ENCODE assay signal across 1 cellular context in the genomic region with DNA sequence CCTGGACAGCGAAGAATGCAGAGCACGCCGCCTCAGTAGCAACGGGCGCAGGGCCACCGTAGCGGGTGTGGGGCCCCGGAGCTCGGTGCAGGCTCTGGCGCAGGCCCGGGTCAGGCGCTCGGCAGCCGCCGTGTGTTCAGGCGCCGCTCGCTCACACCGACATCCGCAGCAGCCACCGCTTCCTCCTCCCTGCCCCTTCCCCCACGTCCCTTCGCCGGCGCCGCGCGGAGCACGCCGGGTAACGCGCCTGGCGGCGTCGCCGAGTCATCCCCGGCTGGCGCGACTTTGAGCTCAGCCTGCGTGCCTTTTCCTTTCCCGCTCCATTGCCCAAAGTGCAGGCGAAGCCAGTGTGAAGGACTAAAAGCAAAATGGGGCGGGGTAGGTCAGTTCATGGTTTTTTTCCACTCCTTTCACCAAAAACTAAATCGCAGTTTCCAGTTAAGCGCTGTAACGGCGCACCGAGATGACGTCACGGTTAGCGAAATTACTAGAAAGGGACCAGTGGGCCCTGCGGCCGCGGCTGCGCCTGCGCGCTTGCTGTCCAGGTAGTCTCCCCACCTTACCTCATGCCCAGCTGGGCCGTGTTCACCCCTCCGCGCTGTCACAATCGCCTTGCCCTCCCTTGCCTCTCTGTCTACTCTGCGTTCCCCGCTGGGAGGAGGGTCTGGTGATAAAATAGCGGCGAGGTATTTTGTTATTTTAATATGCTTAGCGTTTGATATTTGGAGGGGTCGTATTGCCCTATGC.
TF ChIP-seq lines count a peak whose summit lies in the region.

Gene UBQLN1 (minus strand): TSS at position 191 of the 747 bp plus-strand sequence. CDS start 279 bp downstream, outside the sequence.

TF ChIP-seq in K562, 482 proteins besides CTCF, POLR2A, EP300 and RAD21 (continued from another document and continues in another):
- TF ChIP-seq ELK1 (CRISPR knock-in tag; IDR thresholded peaks at IDR 0.05) (no peak), SMARCC2 (IDR thresholded peaks at IDR 0.05; ENCODE audit: low read depth) (no peak), SP2 (IDR thresholded peaks at IDR 0.05; ENCODE audit: extremely low read depth, low read depth, low read length, poor library complexity, severe bottlenecking) (no peak), PREB (CRISPR knock-in tag; IDR thresholded peaks at IDR 0.05) (no peak), PTRF (tag; IDR thresholded peaks at IDR 0.05) (no peak), FOXK2 (conservative IDR thresholded peaks at IDR 0.05 in 1 of 2, IDR thresholded peaks at IDR 0.05 in 1 of 2; ENCODE audit: low read depth in 2 of 2) (peak; percentile 62 to 74; a peak in 3 of 4 replicates), LCOR (CRISPR knock-in tag; IDR thresholded peaks at IDR 0.05) (peak; percentile 74; the same call in 1 of the 2 replicates), DACH1 (IDR thresholded peaks at IDR 0.05; ENCODE audit: partially characterized antibody) (peak; percentile 24), CBX5 (IDR thresholded peaks at IDR 0.05; ENCODE audit: borderline replicate concordance, low read depth) (no peak), ZNF77 (CRISPR knock-in tag; IDR thresholded peaks at IDR 0.05) (no peak), PATZ1 (CRISPR knock-in tag; IDR thresholded peaks at IDR 0.05; ENCODE audit: borderline replicate concordance) (no peak), TBP (optimal IDR thresholded peaks at IDR 0.05; ENCODE audit: low read depth, low read length) (peak; percentile 50), CHD1 (IDR thresholded peaks at IDR 0.05; ENCODE audit: low read length) (no peak), DIDO1 (tag; IDR thresholded peaks at IDR 0.05; ENCODE audit: low read depth) (peak; percentile 88), ZNF583 (CRISPR knock-in tag; IDR thresholded peaks at IDR 0.05) (no peak), ARID4B (CRISPR knock-in tag; IDR thresholded peaks at IDR 0.05) (no peak), TCF15 (CRISPR knock-in tag; IDR thresholded peaks at IDR 0.05) (no peak), SMARCB1 (IDR thresholded peaks at IDR 0.05; ENCODE audit: insufficient read length, low read depth) (no peak), MBD2 (IDR thresholded peaks at IDR 0.05; ENCODE audit: borderline replicate concordance, low read depth) (peak; percentile 47; the same call in 1 of the 2 replicates), SETDB1 (IDR thresholded peaks at IDR 0.05; ENCODE audit: low read length) (no peak), CEBPG (CRISPR knock-in tag; IDR thresholded peaks at IDR 0.05) (no peak), CEBPG (tag; conservative IDR thresholded peaks at IDR 0.05 in 1 of 2, IDR thresholded peaks at IDR 0.05 in 1 of 2) (no peak), ZFX (CRISPR knock-in tag; IDR thresholded peaks at IDR 0.05) (peak; percentile 94), RBM14 (IDR thresholded peaks at IDR 0.05; ENCODE audit: borderline replicate concordance, insufficient read depth, low read depth, low read length) (no peak), HMBOX1 (IDR thresholded peaks at IDR 0.05) (no peak), ATF3 (IDR thresholded peaks at IDR 0.05) (peak; percentile 99), ATF3 (CRISPR knock-in tag; conservative IDR thresholded peaks at IDR 0.05) (no peak), MIER1 (IDR thresholded peaks at IDR 0.05; ENCODE audit: low read depth) (no peak), CCAR2 (IDR thresholded peaks at IDR 0.05; ENCODE audit: low read depth, low read length) (no peak), ZNF175 (CRISPR knock-in tag; IDR thresholded peaks at IDR 0.05; ENCODE audit: low read depth) (0 out of 2 replicates have a peak, but pooled peaks have one; percentile 27), FOXA3 (CRISPR knock-in tag; conservative IDR thresholded peaks at IDR 0.05 in 1 of 2, IDR thresholded peaks at IDR 0.05 in 1 of 2) (no peak), TRIM28 (IDR thresholded peaks at IDR 0.05) (no peak), RBM22 (IDR thresholded peaks at IDR 0.05; ENCODE audit: low read depth, low read length, poor library complexity, severe bottlenecking) (no peak), AFF4 (CRISPR knock-in tag; IDR thresholded peaks at IDR 0.05) (peak; percentile 85), BRD4 (IDR thresholded peaks at IDR 0.05) (no peak; the same call in 1 of the 2 replicates), MAFG (tag; conservative IDR thresholded peaks at IDR 0.05) (peak; percentile 52)
- TF ChIP-seq, protein P1, sequence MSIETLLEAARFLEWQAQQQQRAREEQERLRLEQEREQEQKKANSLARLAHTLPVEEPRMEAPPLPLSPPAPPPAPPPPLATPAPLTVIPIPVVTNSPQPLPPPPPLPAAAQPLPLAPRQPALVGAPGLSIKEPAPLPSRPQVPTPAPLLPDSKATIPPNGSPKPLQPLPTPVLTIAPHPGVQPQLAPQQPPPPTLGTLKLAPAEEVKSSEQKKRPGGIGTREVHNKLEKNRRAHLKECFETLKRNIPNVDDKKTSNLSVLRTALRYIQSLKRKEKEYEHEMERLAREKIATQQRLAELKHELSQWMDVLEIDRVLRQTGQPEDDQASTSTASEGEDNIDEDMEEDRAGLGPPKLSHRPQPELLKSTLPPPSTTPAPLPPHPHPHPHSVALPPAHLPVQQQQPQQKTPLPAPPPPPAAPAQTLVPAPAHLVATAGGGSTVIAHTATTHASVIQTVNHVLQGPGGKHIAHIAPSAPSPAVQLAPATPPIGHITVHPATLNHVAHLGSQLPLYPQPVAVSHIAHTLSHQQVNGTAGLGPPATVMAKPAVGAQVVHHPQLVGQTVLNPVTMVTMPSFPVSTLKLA (conservative IDR thresholded peaks at IDR 0.05) = peak; percentile 70 to 79
- TF ChIP-seq, protein P2, sequence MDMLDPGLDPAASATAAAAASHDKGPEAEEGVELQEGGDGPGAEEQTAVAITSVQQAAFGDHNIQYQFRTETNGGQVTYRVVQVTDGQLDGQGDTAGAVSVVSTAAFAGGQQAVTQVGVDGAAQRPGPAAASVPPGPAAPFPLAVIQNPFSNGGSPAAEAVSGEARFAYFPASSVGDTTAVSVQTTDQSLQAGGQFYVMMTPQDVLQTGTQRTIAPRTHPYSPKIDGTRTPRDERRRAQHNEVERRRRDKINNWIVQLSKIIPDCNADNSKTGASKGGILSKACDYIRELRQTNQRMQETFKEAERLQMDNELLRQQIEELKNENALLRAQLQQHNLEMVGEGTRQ (CRISPR knock-in tag; IDR thresholded peaks at IDR 0.05) = no peak
